ENCODE assay signal across 1 cellular context in the genomic region with DNA sequence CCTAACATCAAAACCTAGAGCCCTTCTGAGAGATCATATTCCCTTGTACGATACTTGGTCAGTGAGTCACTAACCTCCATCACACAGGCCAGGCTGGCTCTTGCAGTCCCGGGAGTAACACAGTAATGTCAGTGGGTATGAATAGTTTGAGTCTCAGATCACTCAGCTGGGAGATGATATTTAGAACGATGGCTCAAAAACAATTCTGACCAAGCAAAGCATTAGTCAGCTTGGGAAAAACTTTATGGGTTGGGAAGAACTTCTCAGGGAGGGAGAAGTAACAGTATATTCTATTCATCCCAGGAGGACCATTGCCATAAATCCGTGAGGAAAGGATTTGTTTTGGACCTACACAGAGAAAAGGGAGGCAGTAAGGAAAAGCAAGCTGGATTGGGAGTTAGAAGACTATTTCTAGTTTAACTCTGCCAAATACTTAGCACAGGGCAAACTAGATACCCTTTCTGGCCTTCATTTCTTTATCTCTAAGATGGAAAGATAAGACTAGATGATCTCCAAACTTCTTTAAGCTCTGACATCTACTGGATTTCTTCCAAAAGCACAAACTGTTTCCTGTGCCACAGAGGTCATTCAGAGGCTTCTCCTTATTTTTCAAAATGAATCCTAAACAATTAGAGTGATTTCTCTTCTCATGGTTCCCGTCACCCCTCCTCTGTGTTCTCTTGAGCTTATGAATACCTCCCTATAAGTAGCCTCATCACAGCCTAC.
A peak's percentile ranks its signal among the peaks of the same experiment; 100 is the strongest.
TF ChIP-seq lines count a peak whose summit lies in the region.

No MANE protein-coding gene starts in this region.

TF ChIP-seq in HEK293, 187 proteins besides CTCF, POLR2A, EP300 and RAD21 (continued from another document):
- TF ChIP-seq, protein P1, sequence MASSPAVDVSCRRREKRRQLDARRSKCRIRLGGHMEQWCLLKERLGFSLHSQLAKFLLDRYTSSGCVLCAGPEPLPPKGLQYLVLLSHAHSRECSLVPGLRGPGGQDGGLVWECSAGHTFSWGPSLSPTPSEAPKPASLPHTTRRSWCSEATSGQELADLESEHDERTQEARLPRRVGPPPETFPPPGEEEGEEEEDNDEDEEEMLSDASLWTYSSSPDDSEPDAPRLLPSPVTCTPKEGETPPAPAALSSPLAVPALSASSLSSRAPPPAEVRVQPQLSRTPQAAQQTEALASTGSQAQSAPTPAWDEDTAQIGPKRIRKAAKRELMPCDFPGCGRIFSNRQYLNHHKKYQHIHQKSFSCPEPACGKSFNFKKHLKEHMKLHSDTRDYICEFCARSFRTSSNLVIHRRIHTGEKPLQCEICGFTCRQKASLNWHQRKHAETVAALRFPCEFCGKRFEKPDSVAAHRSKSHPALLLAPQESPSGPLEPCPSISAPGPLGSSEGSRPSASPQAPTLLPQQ (tag by site-specific recombination; IDR thresholded peaks at IDR 0.05): peak; percentile 26; the same call in 1 of the 2 replicates
- TF ChIP-seq, protein P2, sequence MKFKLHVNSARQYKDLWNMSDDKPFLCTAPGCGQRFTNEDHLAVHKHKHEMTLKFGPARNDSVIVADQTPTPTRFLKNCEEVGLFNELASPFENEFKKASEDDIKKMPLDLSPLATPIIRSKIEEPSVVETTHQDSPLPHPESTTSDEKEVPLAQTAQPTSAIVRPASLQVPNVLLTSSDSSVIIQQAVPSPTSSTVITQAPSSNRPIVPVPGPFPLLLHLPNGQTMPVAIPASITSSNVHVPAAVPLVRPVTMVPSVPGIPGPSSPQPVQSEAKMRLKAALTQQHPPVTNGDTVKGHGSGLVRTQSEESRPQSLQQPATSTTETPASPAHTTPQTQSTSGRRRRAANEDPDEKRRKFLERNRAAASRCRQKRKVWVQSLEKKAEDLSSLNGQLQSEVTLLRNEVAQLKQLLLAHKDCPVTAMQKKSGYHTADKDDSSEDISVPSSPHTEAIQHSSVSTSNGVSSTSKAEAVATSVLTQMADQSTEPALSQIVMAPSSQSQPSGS (tag by site-specific recombination; IDR thresholded peaks at IDR 0.05; ENCODE audit: low read depth): no peak
- TF ChIP-seq IKZF3 (tag by site-specific recombination; IDR thresholded peaks at IDR 0.05) (0 out of 2 replicates have a peak, but pooled peaks have one; percentile 58), ZNF24 (tag by site-specific recombination; IDR thresholded peaks at IDR 0.05) (peak; percentile 55; the same call in 1 of the 2 replicates), KLF9 (tag by site-specific recombination; IDR thresholded peaks at IDR 0.05; ENCODE audit: low read depth) (no peak), ZNF843 (tag by site-specific recombination; IDR thresholded peaks at IDR 0.05) (peak; percentile 25), GLIS1 (tag by site-specific recombination; IDR thresholded peaks at IDR 0.05) (peak; percentile 71), ZBTB20 (tag by site-specific recombination; IDR thresholded peaks at IDR 0.05) (0 out of 2 replicates have a peak, but pooled peaks have one; percentile 23), ZNF660 (tag by site-specific recombination; IDR thresholded peaks at IDR 0.05) (peak; percentile 75; the same call in 1 of the 2 replicates), WT1 (tag by site-specific recombination; IDR thresholded peaks at IDR 0.05) (peak; percentile 66; the same call in 1 of the 2 replicates), ZNF394 (tag by site-specific recombination; IDR thresholded peaks at IDR 0.05; ENCODE audit: borderline replicate concordance) (0 out of 2 replicates have a peak, but pooled peaks have one; percentile 45), SP7 (tag by site-specific recombination; IDR thresholded peaks at IDR 0.05) (peak; percentile 71), ZEB2 (tag by site-specific recombination; IDR thresholded peaks at IDR 0.05) (peak; percentile 87), PRDM1 (tag by site-specific recombination; IDR thresholded peaks at IDR 0.05) (no peak), ZNF366 (tag by site-specific recombination; conservative IDR thresholded peaks at IDR 0.05) (peak; percentile 84; the same call in 1 of the 2 replicates), GFI1B (tag by site-specific recombination; IDR thresholded peaks at IDR 0.05) (peak; percentile 53; the same call in 1 of the 2 replicates), ZNF629 (tag by site-specific recombination; IDR thresholded peaks at IDR 0.05) (peak; percentile 84), ZNF184 (tag by site-specific recombination; IDR thresholded peaks at IDR 0.05) (peak; percentile 43; the same call in 1 of the 2 replicates), ZNF341 (tag by site-specific recombination; IDR thresholded peaks at IDR 0.05; ENCODE audit: low read depth) (0 out of 2 replicates have a peak, but pooled peaks have one; percentile 22), ZNF654 (tag by site-specific recombination; IDR thresholded peaks at IDR 0.05; ENCODE audit: low read depth) (peak; percentile 12), ZNF600 (tag by site-specific recombination; IDR thresholded peaks at IDR 0.05) (peak; percentile 99), ZBTB17 (tag by site-specific recombination; IDR thresholded peaks at IDR 0.05) (peak; percentile 18; the same call in 1 of the 2 replicates)
- TF ChIP-seq, protein P3, sequence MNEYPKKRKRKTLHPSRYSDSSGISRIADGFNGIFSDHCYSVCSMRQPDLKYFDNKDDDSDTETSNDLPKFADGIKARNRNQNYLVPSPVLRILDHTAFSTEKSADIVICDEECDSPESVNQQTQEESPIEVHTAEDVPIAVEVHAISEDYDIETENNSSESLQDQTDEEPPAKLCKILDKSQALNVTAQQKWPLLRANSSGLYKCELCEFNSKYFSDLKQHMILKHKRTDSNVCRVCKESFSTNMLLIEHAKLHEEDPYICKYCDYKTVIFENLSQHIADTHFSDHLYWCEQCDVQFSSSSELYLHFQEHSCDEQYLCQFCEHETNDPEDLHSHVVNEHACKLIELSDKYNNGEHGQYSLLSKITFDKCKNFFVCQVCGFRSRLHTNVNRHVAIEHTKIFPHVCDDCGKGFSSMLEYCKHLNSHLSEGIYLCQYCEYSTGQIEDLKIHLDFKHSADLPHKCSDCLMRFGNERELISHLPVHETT (tag by site-specific recombination; IDR thresholded peaks at IDR 0.05): peak; percentile 80
- TF ChIP-seq, protein P4, sequence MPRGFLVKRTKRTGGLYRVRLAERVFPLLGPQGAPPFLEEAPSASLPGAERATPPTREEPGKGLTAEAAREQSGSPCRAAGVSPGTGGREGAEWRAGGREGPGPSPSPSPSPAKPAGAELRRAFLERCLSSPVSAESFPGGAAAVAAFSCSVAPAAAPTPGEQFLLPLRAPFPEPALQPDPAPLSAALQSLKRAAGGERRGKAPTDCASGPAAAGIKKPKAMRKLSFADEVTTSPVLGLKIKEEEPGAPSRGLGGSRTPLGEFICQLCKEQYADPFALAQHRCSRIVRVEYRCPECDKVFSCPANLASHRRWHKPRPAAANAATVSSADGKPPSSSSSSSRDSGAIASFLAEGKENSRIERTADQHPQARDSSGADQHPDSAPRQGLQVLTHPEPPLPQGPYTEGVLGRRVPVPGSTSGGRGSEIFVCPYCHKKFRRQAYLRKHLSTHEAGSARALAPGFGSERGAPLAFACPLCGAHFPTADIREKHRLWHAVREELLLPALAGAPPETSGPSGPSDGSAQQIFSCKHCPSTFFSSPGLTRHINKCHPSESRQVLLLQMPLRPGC (tag by site-specific recombination; IDR thresholded peaks at IDR 0.05): peak; percentile 76; the same call in 1 of the 2 replicates
- TF ChIP-seq, protein P5, sequence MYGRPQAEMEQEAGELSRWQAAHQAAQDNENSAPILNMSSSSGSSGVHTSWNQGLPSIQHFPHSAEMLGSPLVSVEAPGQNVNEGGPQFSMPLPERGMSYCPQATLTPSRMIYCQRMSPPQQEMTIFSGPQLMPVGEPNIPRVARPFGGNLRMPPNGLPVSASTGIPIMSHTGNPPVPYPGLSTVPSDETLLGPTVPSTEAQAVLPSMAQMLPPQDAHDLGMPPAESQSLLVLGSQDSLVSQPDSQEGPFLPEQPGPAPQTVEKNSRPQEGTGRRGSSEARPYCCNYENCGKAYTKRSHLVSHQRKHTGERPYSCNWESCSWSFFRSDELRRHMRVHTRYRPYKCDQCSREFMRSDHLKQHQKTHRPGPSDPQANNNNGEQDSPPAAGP (tag by site-specific recombination; IDR thresholded peaks at IDR 0.05): peak; percentile 72; the same call in 1 of the 2 replicates
- TF ChIP-seq, protein P6, sequence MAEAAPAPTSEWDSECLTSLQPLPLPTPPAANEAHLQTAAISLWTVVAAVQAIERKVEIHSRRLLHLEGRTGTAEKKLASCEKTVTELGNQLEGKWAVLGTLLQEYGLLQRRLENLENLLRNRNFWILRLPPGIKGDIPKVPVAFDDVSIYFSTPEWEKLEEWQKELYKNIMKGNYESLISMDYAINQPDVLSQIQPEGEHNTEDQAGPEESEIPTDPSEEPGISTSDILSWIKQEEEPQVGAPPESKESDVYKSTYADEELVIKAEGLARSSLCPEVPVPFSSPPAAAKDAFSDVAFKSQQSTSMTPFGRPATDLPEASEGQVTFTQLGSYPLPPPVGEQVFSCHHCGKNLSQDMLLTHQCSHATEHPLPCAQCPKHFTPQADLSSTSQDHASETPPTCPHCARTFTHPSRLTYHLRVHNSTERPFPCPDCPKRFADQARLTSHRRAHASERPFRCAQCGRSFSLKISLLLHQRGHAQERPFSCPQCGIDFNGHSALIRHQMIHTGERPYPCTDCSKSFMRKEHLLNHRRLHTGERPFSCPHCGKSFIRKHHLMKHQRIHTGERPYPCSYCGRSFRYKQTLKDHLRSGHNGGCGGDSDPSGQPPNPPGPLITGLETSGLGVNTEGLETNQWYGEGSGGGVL (tag by site-specific recombination; IDR thresholded peaks at IDR 0.05): 0 out of 2 replicates have a peak, but pooled peaks have one; percentile 31
- TF ChIP-seq, protein P7, sequence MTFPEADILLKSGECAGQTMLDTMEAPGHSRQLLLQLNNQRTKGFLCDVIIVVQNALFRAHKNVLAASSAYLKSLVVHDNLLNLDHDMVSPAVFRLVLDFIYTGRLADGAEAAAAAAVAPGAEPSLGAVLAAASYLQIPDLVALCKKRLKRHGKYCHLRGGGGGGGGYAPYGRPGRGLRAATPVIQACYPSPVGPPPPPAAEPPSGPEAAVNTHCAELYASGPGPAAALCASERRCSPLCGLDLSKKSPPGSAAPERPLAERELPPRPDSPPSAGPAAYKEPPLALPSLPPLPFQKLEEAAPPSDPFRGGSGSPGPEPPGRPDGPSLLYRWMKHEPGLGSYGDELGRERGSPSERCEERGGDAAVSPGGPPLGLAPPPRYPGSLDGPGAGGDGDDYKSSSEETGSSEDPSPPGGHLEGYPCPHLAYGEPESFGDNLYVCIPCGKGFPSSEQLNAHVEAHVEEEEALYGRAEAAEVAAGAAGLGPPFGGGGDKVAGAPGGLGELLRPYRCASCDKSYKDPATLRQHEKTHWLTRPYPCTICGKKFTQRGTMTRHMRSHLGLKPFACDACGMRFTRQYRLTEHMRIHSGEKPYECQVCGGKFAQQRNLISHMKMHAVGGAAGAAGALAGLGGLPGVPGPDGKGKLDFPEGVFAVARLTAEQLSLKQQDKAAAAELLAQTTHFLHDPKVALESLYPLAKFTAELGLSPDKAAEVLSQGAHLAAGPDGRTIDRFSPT (tag by site-specific recombination; IDR thresholded peaks at IDR 0.05): no peak
- TF ChIP-seq, protein P8, sequence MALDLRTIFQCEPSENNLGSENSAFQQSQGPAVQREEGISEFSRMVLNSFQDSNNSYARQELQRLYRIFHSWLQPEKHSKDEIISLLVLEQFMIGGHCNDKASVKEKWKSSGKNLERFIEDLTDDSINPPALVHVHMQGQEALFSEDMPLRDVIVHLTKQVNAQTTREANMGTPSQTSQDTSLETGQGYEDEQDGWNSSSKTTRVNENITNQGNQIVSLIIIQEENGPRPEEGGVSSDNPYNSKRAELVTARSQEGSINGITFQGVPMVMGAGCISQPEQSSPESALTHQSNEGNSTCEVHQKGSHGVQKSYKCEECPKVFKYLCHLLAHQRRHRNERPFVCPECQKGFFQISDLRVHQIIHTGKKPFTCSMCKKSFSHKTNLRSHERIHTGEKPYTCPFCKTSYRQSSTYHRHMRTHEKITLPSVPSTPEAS (tag by site-specific recombination; IDR thresholded peaks at IDR 0.05): no peak
- TF ChIP-seq, protein P9, sequence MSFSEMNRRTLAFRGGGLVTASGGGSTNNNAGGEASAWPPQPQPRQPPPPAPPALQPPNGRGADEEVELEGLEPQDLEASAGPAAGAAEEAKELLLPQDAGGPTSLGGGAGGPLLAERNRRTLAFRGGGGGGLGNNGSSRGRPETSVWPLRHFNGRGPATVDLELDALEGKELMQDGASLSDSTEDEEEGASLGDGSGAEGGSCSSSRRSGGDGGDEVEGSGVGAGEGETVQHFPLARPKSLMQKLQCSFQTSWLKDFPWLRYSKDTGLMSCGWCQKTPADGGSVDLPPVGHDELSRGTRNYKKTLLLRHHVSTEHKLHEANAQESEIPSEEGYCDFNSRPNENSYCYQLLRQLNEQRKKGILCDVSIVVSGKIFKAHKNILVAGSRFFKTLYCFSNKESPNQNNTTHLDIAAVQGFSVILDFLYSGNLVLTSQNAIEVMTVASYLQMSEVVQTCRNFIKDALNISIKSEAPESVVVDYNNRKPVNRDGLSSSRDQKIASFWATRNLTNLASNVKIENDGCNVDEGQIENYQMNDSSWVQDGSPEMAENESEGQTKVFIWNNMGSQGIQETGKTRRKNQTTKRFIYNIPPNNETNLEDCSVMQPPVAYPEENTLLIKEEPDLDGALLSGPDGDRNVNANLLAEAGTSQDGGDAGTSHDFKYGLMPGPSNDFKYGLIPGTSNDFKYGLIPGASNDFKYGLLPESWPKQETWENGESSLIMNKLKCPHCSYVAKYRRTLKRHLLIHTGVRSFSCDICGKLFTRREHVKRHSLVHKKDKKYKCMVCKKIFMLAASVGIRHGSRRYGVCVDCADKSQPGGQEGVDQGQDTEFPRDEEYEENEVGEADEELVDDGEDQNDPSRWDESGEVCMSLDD (tag by site-specific recombination; IDR thresholded peaks at IDR 0.05): no peak
